21 cellular contexts compared by ENCODE assay signal in the genomic region with DNA sequence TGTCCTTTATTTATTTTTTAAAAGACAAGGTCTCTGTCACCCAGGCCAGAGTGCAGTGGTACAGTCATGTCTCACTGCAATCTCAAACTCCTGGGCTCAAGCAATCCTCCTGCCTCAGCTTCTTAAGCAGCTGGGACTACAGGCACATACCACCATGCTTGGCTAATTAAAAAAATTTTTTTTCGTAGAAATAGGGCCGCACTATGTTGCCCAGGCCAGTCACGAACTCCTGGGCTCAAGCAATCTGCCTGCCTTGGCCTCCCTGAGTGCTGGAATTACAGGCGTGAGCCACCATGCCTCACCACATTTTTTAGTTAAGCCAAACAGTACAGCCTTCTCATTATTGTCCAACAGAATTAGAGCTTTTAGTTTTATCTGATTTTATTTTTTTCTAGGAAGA. TPM values are rescaled to one million over a fixed set of nuclear protein-coding genes. Genes with fewer than 3 reads are reported as not detected.
DNase-seq lines count a peak whose midpoint lies in the region; ATAC-seq and TF ChIP-seq lines count a peak whose summit lies in the region.
"Had no signal": no experiment of that assay in that cellular context is flagged by ENCODE, and none has a peak within 500 bp of the region (broad histone marks: within the 10 kb centered on the region; RNA-seq: fewer than 3 reads in every experiment).

No MANE protein-coding gene starts in this region.

- H3K36me3 ChIP-seq in HUES64 (ENCODE audit: insufficient read depth, low read length), result no peaks in the 10 kb centered on the region
- no peaks in the 10 kb centered on the region for H3K36me3 ChIP-seq in mesendoderm (ENCODE audit: control insufficient read depth, insufficient read depth, low read length)

- H3K4me3 Mint-ChIP-seq in activated CD8-positive, alpha-beta T cell treated with anti-CD3 and anti-CD28 coated beads, Interleukin-2, amount 10 ng/mL, durations not matched to agents 7 days and 5 days, result no peak overlapping the region
- H3K4me3 Mint-ChIP-seq: CD4-positive, alpha-beta T cell had no signal

- ATAC-seq in activated CD8-positive, alpha-beta T cell treated with anti-CD3 and anti-CD28 coated beads, Interleukin-2, amount 10 ng/mL, durations not matched to agents 7 days and 5 days, result peak; percentile 38
- ATAC-seq: GM12878 had no signal

- H3K27ac ChIP-seq in AG04450 (ENCODE audit: low read depth, low read length) (peak overlapping the region; percentile 21), HUES64 (ENCODE audit: low read depth, low read length) (peak overlapping the region; percentile 41), mesendoderm (ENCODE audit: low read depth, low read length) (no peak overlapping the region)
- H3K27ac ChIP-seq: SJCRH30 had no signal

- CTCF ChIA-PET in AG04450 (lab: Charles Lee), result interaction anchor here (0.7 kb wide), 1 partner anchor 56 kb away, joined by 3 read pairs; no protein-coding TSS in a partner anchor
- CTCF ChIA-PET in activated CD8-positive, alpha-beta T cell treated with anti-CD3 and anti-CD28 coated beads, Interleukin-2, amount 10 ng/mL, durations not matched to agents 7 days and 5 days (lab: Charles Lee), result interaction anchor here (1.6 to 2.1 kb wide), 2 partner anchors 14 to 56 kb away, joined by 5 read pairs; no protein-coding TSS in a partner anchor

- TF ChIP-seq CTCF in AG04450 (IDR thresholded peaks at IDR 0.05; ENCODE audit: low read depth, low read length), result no peak

- no peaks in the 10 kb centered on the region for H3K9me3 ChIP-seq in AG04450 (ENCODE audit: control insufficient read depth, insufficient read depth, low read length)
- H3K9me3 ChIP-seq in HUES64 (ENCODE audit: insufficient read depth, low read depth, low read length), result no peaks in the 10 kb centered on the region
- H3K9me3 ChIP-seq: SJCRH30 had no signal

- peaks cover 35% of the 10 kb centered on the region for H3K79me2 ChIP-seq in mesendoderm (ENCODE audit: control insufficient read depth, insufficient read depth, low read length)

- H2BK5ac ChIP-seq in mesendoderm (ENCODE audit: low read length), result no peak overlapping the region

- no peak overlapping the region for H3K4me2 ChIP-seq in mesendoderm (ENCODE audit: low read length)

- no peak overlapping the region for H3K4me3 ChIP-seq in AG04450 (ENCODE audit: low read depth, low read length)
- H3K4me3 ChIP-seq in HUES64 (ENCODE audit: low read length), result no peak overlapping the region
- H3K4me3 ChIP-seq in mesendoderm (ENCODE audit: low read length), result no peak overlapping the region
- H3K4me3 ChIP-seq: GM12878, SJCRH30 had no signal

- WGBS in HUES64, result 86% methylated on average over 4 of the region's 4 CpGs
- no CpG with 5 or more reads among the region's 4 CpGs for WGBS in mesendoderm (ENCODE audit: extremely low coverage, insufficient coverage, low lambda C conversion rate)

- H3K27me3 Mint-ChIP-seq in activated CD8-positive, alpha-beta T cell treated with anti-CD3 and anti-CD28 coated beads, Interleukin-2, amount 10 ng/mL, durations not matched to agents 7 days and 5 days (ENCODE audit: low read depth), result no peaks in the 10 kb centered on the region
- H3K27me3 Mint-ChIP-seq: CD4-positive, alpha-beta T cell had no signal

- H3K36me3 Mint-ChIP-seq in activated CD8-positive, alpha-beta T cell treated with anti-CD3 and anti-CD28 coated beads, Interleukin-2, amount 10 ng/mL, durations not matched to agents 7 days and 5 days (ENCODE audit: low read depth), result peaks cover 6% of the 10 kb centered on the region

- H3K4ac ChIP-seq in mesendoderm (ENCODE audit: low read depth, low read length), result no peak overlapping the region

- no peak overlapping the region for H2BK15ac ChIP-seq in mesendoderm (replicated peaks; ENCODE audit: low read depth)

- H2AK5ac ChIP-seq in mesendoderm (ENCODE audit: low read length), result no peak overlapping the region

- no peaks in the 10 kb centered on the region for H3K9me3 Mint-ChIP-seq in activated CD8-positive, alpha-beta T cell treated with anti-CD3 and anti-CD28 coated beads, Interleukin-2, amount 10 ng/mL, durations not matched to agents 7 days and 5 days (ENCODE audit: insufficient read depth)
- H3K9me3 Mint-ChIP-seq: CD4-positive, alpha-beta T cell had no signal

- H3K79me1 ChIP-seq in mesendoderm (ENCODE audit: low read length), result peaks cover 24% of the 10 kb centered on the region

- peak overlapping the region; percentile 51 for H3K27ac Mint-ChIP-seq in activated CD8-positive, alpha-beta T cell treated with anti-CD3 and anti-CD28 coated beads, Interleukin-2, amount 10 ng/mL, durations not matched to agents 7 days and 5 days

- peak overlapping the region; percentile 76 for H3K18ac ChIP-seq in mesendoderm (ENCODE audit: low read length)

- H4K8ac ChIP-seq in mesendoderm (ENCODE audit: low read depth, low read length), result no peak overlapping the region

- H3K4me1 ChIP-seq in HUES64 (ENCODE audit: insufficient read depth, low read length) (peaks cover 39% of the 10 kb centered on the region), mesendoderm (ENCODE audit: control insufficient read depth, low read depth, low read length) (peaks cover 22% of the 10 kb centered on the region)

- no peak overlapping the region for H3K23ac ChIP-seq in mesendoderm (ENCODE audit: low read length)

- POLR2A ChIA-PET in AG04450 (lab: Yijun Ruan, JAX), result interaction anchor here (0.6 kb wide), 1 partner anchor 25 kb away, joined by 4 read pairs; no protein-coding TSS in a partner anchor
- POLR2A ChIA-PET in activated CD8-positive, alpha-beta T cell treated with anti-CD3 and anti-CD28 coated beads, Interleukin-2, amount 10 ng/mL, durations not matched to agents 7 days and 5 days (lab: Charles Lee), result interaction anchor here (1.5 kb wide), 1 partner anchor 11 kb away, joined by 5 read pairs; no protein-coding TSS in a partner anchor

- DNase-seq in AG04450 (ENCODE audit: low read depth, low spot score) (no peak), mesendoderm (peak; percentile 30), NCI-H345 treated with DMSO at 0.1 percent for 48 hours (lab: John Stamatoyannopoulos, UW; ENCODE audit: unreplicated experiment) (no peak), GM19240 (ENCODE audit: insufficient read length, low spot score) (no peak)
- DNase-seq in activated CD8-positive, alpha-beta T cell treated with anti-CD3 and anti-CD28 coated beads, Interleukin-2, amount 10 ng/mL, durations not matched to agents 7 days and 5 days, result no peak
- no peak for DNase-seq in activated CD4-positive, alpha-beta T cell treated with anti-CD3 and anti-CD28 coated beads, Interleukin-2, amount 50 U/mL, for 4 hours
- DNase-seq: CD4-positive, alpha-beta T cell; COR-L47; DMS 273 treated with DMSO at 0.1 percent for 48 hours; DND-41; IMR-90; MV-4-11; NCI-H1105 treated with DMSO at 0.1 percent for 48 hours; NCI-H2081; NCI-H2171; NCI-H345; NCI-H524 treated with DMSO at 0.1 percent for 48 hours; SJCRH30 had no signal

- H3K9ac ChIP-seq in HUES64 (ENCODE audit: low read depth, low read length), result no peak overlapping the region
- peak overlapping the region; percentile 23 for H3K9ac ChIP-seq in mesendoderm (ENCODE audit: low read length)

- no peak overlapping the region for H2BK120ac ChIP-seq in mesendoderm (ENCODE audit: low read depth, low read length)

- H3K27me3 ChIP-seq in AG04450 (ENCODE audit: control insufficient read depth, insufficient read depth, low read length) (no peaks in the 10 kb centered on the region), HUES64 (ENCODE audit: insufficient read depth, low read length) (no peaks in the 10 kb centered on the region), mesendoderm (ENCODE audit: insufficient read depth, low read length, poor library complexity) (no peaks in the 10 kb centered on the region)
- H3K27me3 ChIP-seq: SJCRH30 had no signal

- H3K4me1 Mint-ChIP-seq in activated CD8-positive, alpha-beta T cell treated with anti-CD3 and anti-CD28 coated beads, Interleukin-2, amount 10 ng/mL, durations not matched to agents 7 days and 5 days (ENCODE audit: low read depth), result peaks cover 56% of the 10 kb centered on the region

- H4K5ac ChIP-seq in mesendoderm (ENCODE audit: low read length), result no peak overlapping the region

- H3K56ac ChIP-seq in mesendoderm (ENCODE audit: low read length), result peak overlapping the region; percentile 61

RNA-seq across cellular contexts. Expression of a gene that starts 7.4 kb away (rescaled TPM):
- 159 and 203 TPM in 2 replicates for polyA plus RNA-seq in AG04450 (2011; rRNA removed)
- polyA minus RNA-seq in AG04450 (2011; rRNA and poly(A)+ RNA removed), result 327 and 358 TPM in 2 replicates
- polyA plus RNA-seq in HUES64 (2013, experiment 1 of 2), result 110 TPM
- 104 TPM for polyA plus RNA-seq in HUES64 (2013, experiment 2 of 2)
- 100 to 1,000 TPM; 314 to 317 TPM for total RNA-seq in activated CD8-positive, alpha-beta T cell treated with anti-CD3 and anti-CD28 coated beads, Interleukin-2, amount 10 ng/mL, durations not matched to agents 7 days and 5 days
- polyA plus RNA-seq in mesendoderm (2013, experiment 1 of 2), result 111 TPM
- 114 TPM for polyA plus RNA-seq in mesendoderm (2013, experiment 2 of 2)

RNA-seq across cellular contexts. Expression of a gene that starts 47.8 kb away (rescaled TPM):
- 0.06 TPM in 1 of 2 replicates, not detected in the other for polyA plus RNA-seq in AG04450 (2011; rRNA removed)
- 0.04 and 0.18 TPM in 2 replicates for polyA minus RNA-seq in AG04450 (2011; rRNA and poly(A)+ RNA removed)
- polyA plus RNA-seq in HUES64 (2013, experiment 1 of 2), result 1.5 TPM
- 1.8 TPM for polyA plus RNA-seq in HUES64 (2013, experiment 2 of 2)
- not detected for total RNA-seq in activated CD8-positive, alpha-beta T cell treated with anti-CD3 and anti-CD28 coated beads, Interleukin-2, amount 10 ng/mL, durations not matched to agents 7 days and 5 days
- 0.51 TPM for polyA plus RNA-seq in mesendoderm (2013, experiment 1 of 2)
- polyA plus RNA-seq in mesendoderm (2013, experiment 2 of 2), result 0.55 TPM
- total RNA-seq: CD4-positive, alpha-beta T cell; M059J had no signal

RNA-seq across cellular contexts. Expression of a gene that starts 56.9 kb away (rescaled TPM):
- 16.9 and 17.6 TPM in 2 replicates for polyA plus RNA-seq in AG04450 (2011; rRNA removed)
- polyA minus RNA-seq in AG04450 (2011; rRNA and poly(A)+ RNA removed), result 12.8 and 13.1 TPM in 2 replicates
- polyA plus RNA-seq in HUES64 (2013, experiment 1 of 2), result 50.7 TPM
- polyA plus RNA-seq in HUES64 (2013, experiment 2 of 2), result 60.2 TPM
- total RNA-seq in activated CD8-positive, alpha-beta T cell treated with anti-CD3 and anti-CD28 coated beads, Interleukin-2, amount 10 ng/mL, durations not matched to agents 7 days and 5 days, result 100 to 1,000 TPM in 1 of 2 experiments, 10 to 100 TPM in 1; 93.6 to 103 TPM
- polyA plus RNA-seq in mesendoderm (2013, experiment 1 of 2), result 53.4 TPM
- 52.6 TPM for polyA plus RNA-seq in mesendoderm (2013, experiment 2 of 2)
